13 cellular contexts compared by ENCODE assay signal in the genomic region with DNA sequence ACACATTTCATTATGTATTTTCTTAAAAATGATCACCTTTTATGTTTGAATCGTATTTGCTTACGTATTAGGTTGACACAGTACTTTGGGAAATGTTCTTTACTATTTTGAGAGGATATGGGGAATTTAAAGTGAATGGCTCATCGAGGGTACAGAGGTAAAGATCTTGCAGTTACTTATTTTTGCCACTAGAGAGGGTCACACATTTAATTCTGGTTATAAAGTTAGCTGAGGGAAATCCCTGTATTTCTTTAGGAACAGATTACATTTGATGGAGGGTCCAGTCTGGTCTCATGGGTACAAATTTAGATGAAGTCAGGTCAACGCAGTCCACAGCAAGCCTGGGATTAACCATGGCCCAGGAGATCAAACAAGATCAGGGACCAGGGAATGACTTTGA. TPM values are rescaled to one million over a fixed set of nuclear protein-coding genes. Genes with fewer than 3 reads are reported as not detected.
DNase-seq lines count a peak whose midpoint lies in the region; FAIRE-seq and TF ChIP-seq lines count a peak whose summit lies in the region.
"Had no signal": no experiment of that assay in that cellular context is flagged by ENCODE, and none has a peak within 500 bp of the region (broad histone marks: within the 10 kb centered on the region; RNA-seq: fewer than 3 reads in every experiment).

No MANE protein-coding gene starts in this region.

- H3K4me3 ChIP-seq in astrocyte (ENCODE audit: insufficient read depth, low read depth, low read length) = no peak overlapping the region
- no peak overlapping the region for H3K4me3 ChIP-seq in liver (ENCODE audit: low read depth in 1 of 3, low read length in 3 of 3)

- no peaks in the 10 kb centered on the region for H3K27me3 Mint-ChIP-seq in astrocyte (ENCODE audit: low read depth, unreplicated experiment)
- H3K27me3 Mint-ChIP-seq: stimulated activated naive CD8-positive, alpha-beta T cell treated with anti-CD3 and anti-CD28 coated beads, Interleukin-15, amount 100 ng/mL, for 72 hours had no signal

- peak; percentile 2 for DNase-seq in DMS114 treated with DMSO at 0.1 percent for 48 hours (lab: John Stamatoyannopoulos, UW; ENCODE audit: unreplicated experiment)
- peak; percentile 35 for DNase-seq in HTR-8/SVneo (ENCODE audit: insufficient read length, low spot score)
- DNase-seq in astrocyte (ENCODE audit: low read depth) = no peak
- DNase-seq in NK-92 treated with Interleukin-12 subunit alpha and Interleukin-12 subunit beta, amount 100 ng/mL, for 24 hours (lab: John Stamatoyannopoulos, UW) = no peak
- no peak for DNase-seq in NCI-H526 treated with DMSO at 0.1 percent for 48 hours (lab: John Stamatoyannopoulos, UW)
- no peak for DNase-seq in foreskin melanocyte
- DNase-seq in GM19240 (ENCODE audit: insufficient read length, low spot score) = no peak
- DNase-seq: head of caudate nucleus; stimulated activated naive CD8-positive, alpha-beta T cell treated with anti-CD3 and anti-CD28 coated beads, Interleukin-15, amount 100 ng/mL, for 72 hours; T-helper 1 cell had no signal

- TF ChIP-seq RAD21 in liver (IDR thresholded peaks at IDR 0.05) = peak; percentile 70 to 75

- 52% methylated on average over 4 of the region's 4 CpGs for WGBS in liver

- H3K4me1 Mint-ChIP-seq in astrocyte (ENCODE audit: low read depth, unreplicated experiment) = no peaks in the 10 kb centered on the region
- H3K4me1 Mint-ChIP-seq: stimulated activated naive CD8-positive, alpha-beta T cell treated with anti-CD3 and anti-CD28 coated beads, Interleukin-15, amount 100 ng/mL, for 72 hours had no signal

- FAIRE-seq in HTR-8/SVneo (lab: Jason Lieb, UNC) = no peak
- peak; percentile 63 for FAIRE-seq in astrocyte (lab: Jason Lieb, UNC)

- H3K27me3 ChIP-seq in astrocyte (ENCODE audit: insufficient read depth, low read length) = no peaks in the 10 kb centered on the region
- H3K27me3 ChIP-seq in liver (ENCODE audit: control insufficient read depth in 4 of 4, insufficient read depth in 4 of 4, low read length in 3 of 4) = no peaks in the 10 kb centered on the region

- no peaks in the 10 kb centered on the region for H3K9me3 ChIP-seq in astrocyte (ENCODE audit: insufficient read depth, low read depth, low read length)
- no peaks in the 10 kb centered on the region for H3K9me3 ChIP-seq in liver (ENCODE audit: control insufficient read depth in 4 of 4, low read length in 3 of 4)

- H3K27ac ChIP-seq in astrocyte (ENCODE audit: low read depth, low read length) (no peak overlapping the region), liver (ENCODE audit: low read depth in 1 of 2, low read length in 2 of 2) (no peak overlapping the region)

- H3K36me3 Mint-ChIP-seq in astrocyte (ENCODE audit: low read depth, unreplicated experiment) = peaks cover 6% of the 10 kb centered on the region

- no peaks in the 10 kb centered on the region for H3K9me3 Mint-ChIP-seq in astrocyte (ENCODE audit: unreplicated experiment)
- H3K9me3 Mint-ChIP-seq: stimulated activated naive CD8-positive, alpha-beta T cell treated with anti-CD3 and anti-CD28 coated beads, Interleukin-15, amount 100 ng/mL, for 72 hours had no signal

- H3K4me3 Mint-ChIP-seq in astrocyte (ENCODE audit: unreplicated experiment) = no peak overlapping the region
- H3K4me3 Mint-ChIP-seq: stimulated activated naive CD8-positive, alpha-beta T cell treated with anti-CD3 and anti-CD28 coated beads, Interleukin-15, amount 100 ng/mL, for 72 hours had no signal

- H3K9ac ChIP-seq in astrocyte (ENCODE audit: low read length) = no peak overlapping the region
- H3K9ac ChIP-seq in liver (ENCODE audit: low read depth in 1 of 2, low read length in 2 of 2) = no peak overlapping the region

- no peaks in the 10 kb centered on the region for H4K20me1 ChIP-seq in astrocyte (ENCODE audit: insufficient read depth, low read length)

- no peaks in the 10 kb centered on the region for H3K79me2 ChIP-seq in astrocyte (ENCODE audit: insufficient read depth, low read length)

- no peak overlapping the region for H2AFZ ChIP-seq in astrocyte (ENCODE audit: low read depth, low read length)

- H3K4me1 ChIP-seq in astrocyte (ENCODE audit: insufficient read depth, low read length) (no peaks in the 10 kb centered on the region), liver (ENCODE audit: control insufficient read depth in 4 of 4, insufficient read depth in 4 of 4, low read length in 3 of 4) (peaks cover 0 to 11% (median 11%) of the 10 kb centered on the region in 4 donors)

- no peak overlapping the region for H3K27ac Mint-ChIP-seq in astrocyte (ENCODE audit: unreplicated experiment)
- H3K27ac Mint-ChIP-seq: stimulated activated naive CD8-positive, alpha-beta T cell treated with anti-CD3 and anti-CD28 coated beads, Interleukin-15, amount 100 ng/mL, for 72 hours had no signal

- H3K4me2 ChIP-seq in astrocyte (ENCODE audit: low read length) = no peak overlapping the region

- no peak for TF ChIP-seq CTCF in astrocyte (IDR thresholded peaks at IDR 0.05; ENCODE audit: insufficient read depth, low read depth, low read length)
- peak; percentile 50 for TF ChIP-seq CTCF in liver (IDR thresholded peaks at IDR 0.05; ENCODE audit: low read depth, low read length, missing input control)

- H3K36me3 ChIP-seq in astrocyte (ENCODE audit: insufficient read depth, low read length) (no peaks in the 10 kb centered on the region), liver (ENCODE audit: control insufficient read depth in 4 of 4, insufficient read depth in 3 of 4, low read depth in 1 of 4, low read length in 3 of 4) (no peaks in the 10 kb centered on the region)

TF ChIP-seq in liver, 16 proteins besides CTCF, POLR2A, EP300 and RAD21:
- TF ChIP-seq, protein P1, sequence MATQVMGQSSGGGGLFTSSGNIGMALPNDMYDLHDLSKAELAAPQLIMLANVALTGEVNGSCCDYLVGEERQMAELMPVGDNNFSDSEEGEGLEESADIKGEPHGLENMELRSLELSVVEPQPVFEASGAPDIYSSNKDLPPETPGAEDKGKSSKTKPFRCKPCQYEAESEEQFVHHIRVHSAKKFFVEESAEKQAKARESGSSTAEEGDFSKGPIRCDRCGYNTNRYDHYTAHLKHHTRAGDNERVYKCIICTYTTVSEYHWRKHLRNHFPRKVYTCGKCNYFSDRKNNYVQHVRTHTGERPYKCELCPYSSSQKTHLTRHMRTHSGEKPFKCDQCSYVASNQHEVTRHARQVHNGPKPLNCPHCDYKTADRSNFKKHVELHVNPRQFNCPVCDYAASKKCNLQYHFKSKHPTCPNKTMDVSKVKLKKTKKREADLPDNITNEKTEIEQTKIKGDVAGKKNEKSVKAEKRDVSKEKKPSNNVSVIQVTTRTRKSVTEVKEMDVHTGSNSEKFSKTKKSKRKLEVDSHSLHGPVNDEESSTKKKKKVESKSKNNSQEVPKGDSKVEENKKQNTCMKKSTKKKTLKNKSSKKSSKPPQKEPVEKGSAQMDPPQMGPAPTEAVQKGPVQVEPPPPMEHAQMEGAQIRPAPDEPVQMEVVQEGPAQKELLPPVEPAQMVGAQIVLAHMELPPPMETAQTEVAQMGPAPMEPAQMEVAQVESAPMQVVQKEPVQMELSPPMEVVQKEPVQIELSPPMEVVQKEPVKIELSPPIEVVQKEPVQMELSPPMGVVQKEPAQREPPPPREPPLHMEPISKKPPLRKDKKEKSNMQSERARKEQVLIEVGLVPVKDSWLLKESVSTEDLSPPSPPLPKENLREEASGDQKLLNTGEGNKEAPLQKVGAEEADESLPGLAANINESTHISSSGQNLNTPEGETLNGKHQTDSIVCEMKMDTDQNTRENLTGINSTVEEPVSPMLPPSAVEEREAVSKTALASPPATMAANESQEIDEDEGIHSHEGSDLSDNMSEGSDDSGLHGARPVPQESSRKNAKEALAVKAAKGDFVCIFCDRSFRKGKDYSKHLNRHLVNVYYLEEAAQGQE (IDR thresholded peaks at IDR 0.05) = no peak

RNA-seq across cellular contexts. Expression of a gene that starts 24.5 kb away (rescaled TPM):
- total RNA-seq in astrocyte (15.3 and 15.7 TPM in 2 replicates), liver (1 to 10 TPM; 5.6 to 6.1 TPM)
- polyA plus RNA-seq in liver = 1 to 10 TPM; 5.4 to 5.7 TPM

RNA-seq across cellular contexts. Expression of a gene that starts 40.3 kb away (rescaled TPM):
- total RNA-seq in astrocyte = not detected in 2 replicates
- total RNA-seq in liver = 10 to 100 TPM; 15.4 to 58.3 TPM
- polyA plus RNA-seq in liver = 10 to 100 TPM; 18.7 to 63.8 TPM
- total RNA-seq: bronchial epithelial cell, myocyte had no signal

RNA-seq across cellular contexts. Expression of a gene that starts 40.5 kb away (rescaled TPM):
- total RNA-seq in astrocyte (not detected in 2 replicates), liver (10 to 100 TPM; 16.8 to 81.2 TPM)
- polyA plus RNA-seq in liver = 10 to 100 TPM; 28.1 to 46.9 TPM
- total RNA-seq: bronchial epithelial cell, myocyte had no signal

Comparison
In these comparisons a context has a peak if more than half of its experiments do, and no peak if none do; other contexts are left out.
1. DNase-seq: peak in DMS114 treated with DMSO at 0.1 percent for 48 hours (single experiment) and HTR-8/SVneo (single experiment); none in astrocyte (single experiment), NK-92 treated with Interleukin-12 subunit alpha and Interleukin-12 subunit beta, amount 100 ng/mL, for 24 hours (single experiment), NCI-H526 treated with DMSO at 0.1 percent for 48 hours (single experiment), foreskin melanocyte (single experiment) and GM19240 (single experiment).
2. RNA of a gene that starts 40.3 kb away (total RNA-seq): 15.4 to 58.3 TPM in liver; not detected in astrocyte; every median in the first group is over 10 times any median in the second.
3. RNA of a gene that starts 40.5 kb away (total RNA-seq): 16.8 to 81.2 TPM in liver; not detected in astrocyte; every median in the first group is over 10 times any median in the second.